In the genomic region with DNA sequence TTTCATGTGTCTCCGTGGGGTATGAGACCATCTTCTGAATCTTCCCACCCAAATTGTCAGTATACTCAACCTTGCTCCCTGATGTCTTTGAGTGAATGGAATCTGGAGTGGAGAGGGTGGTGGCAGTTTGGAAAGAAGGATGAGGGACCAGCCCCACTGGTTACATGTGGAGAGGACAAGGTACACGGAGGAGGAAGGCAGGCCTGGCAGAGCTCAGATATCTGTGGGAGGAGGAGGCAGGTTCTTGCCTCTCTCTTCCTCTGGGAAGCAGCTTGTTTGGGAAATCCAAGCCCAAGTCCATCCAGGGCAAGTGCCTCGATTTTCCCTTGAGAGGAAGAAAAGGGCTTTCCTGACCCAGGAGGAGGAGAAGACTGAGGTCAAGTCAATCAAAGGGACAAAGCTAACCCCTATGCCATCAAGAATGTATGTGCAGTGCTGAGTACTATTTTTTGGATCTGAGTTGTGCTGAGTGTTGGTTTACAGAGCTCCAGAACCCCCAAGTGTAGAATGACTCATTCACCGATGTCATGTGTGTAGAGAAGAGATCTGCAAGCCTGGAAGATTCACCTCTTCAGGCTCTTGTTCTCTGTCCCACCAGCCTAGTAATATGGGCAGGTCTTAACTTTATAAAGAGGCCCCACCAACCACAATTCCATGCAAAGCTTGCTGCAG, we compare ENCODE assay signal across 26 cellular contexts. TPM values are rescaled to one million over a fixed set of nuclear protein-coding genes. Genes with fewer than 3 reads are reported as not detected.
DNase-seq lines count a peak whose midpoint lies in the region; ATAC-seq and TF ChIP-seq lines count a peak whose summit lies in the region.
"Had no signal": no experiment of that assay in that cellular context is flagged by ENCODE, and none has a peak within 500 bp of the region (broad histone marks: within the 10 kb centered on the region; RNA-seq: fewer than 3 reads in every experiment).

No MANE protein-coding gene starts in this region.

- no peak overlapping the region for H3K27ac Mint-ChIP-seq in activated T-cell treated with anti-CD3 and anti-CD28 coated beads, Interleukin-2, amount 50 U/mL, for 72 hours
- H3K27ac Mint-ChIP-seq: activated T-helper 2 cell treated with anti-CD3 and anti-CD28 coated beads, Interferon-gamma antibody, Interleukin-2, Interleukin-4, amounts not matched to agents 10 μg/mL and 5 μg/mL and 100 μg/mL, durations not matched to agents 14 hours and 24 hours and 36 hours; CD8-positive, alpha-beta T cell; WTC11 had no signal

- no peaks in the 10 kb centered on the region for H3K9me3 Mint-ChIP-seq in activated T-cell treated with anti-CD3 and anti-CD28 coated beads, Interleukin-2, amount 50 U/mL, for 72 hours
- H3K9me3 Mint-ChIP-seq: activated T-helper 2 cell treated with anti-CD3 and anti-CD28 coated beads, Interferon-gamma antibody, Interleukin-2, Interleukin-4, amounts not matched to agents 10 μg/mL and 5 μg/mL and 100 μg/mL, durations not matched to agents 14 hours and 24 hours and 36 hours; CD8-positive, alpha-beta T cell had no signal

- TF ChIP-seq CTCF in foreskin fibroblast (IDR thresholded peaks at IDR 0.05; ENCODE audit: low read depth, low read length) = no peak

- peak; percentile 18 to 35 for ATAC-seq in activated T-cell treated with anti-CD3 and anti-CD28 coated beads, Interleukin-2, amount 50 U/mL, for 72 hours (replicated peaks in 1 of 2)
- no peak for ATAC-seq in HG03196 (IDR thresholded peaks at IDR 0.05; ENCODE audit: unreplicated experiment)
- ATAC-seq: CD8-positive, alpha-beta T cell; PC-3; WTC11 had no signal

- H3K36me3 Mint-ChIP-seq in activated T-cell treated with anti-CD3 and anti-CD28 coated beads, Interleukin-2, amount 50 U/mL, for 72 hours (ENCODE audit: insufficient read depth in 2 of 2) = peaks cover 0 to 3% of the 10 kb centered on the region in 2 donors
- H3K36me3 Mint-ChIP-seq: WTC11 had no signal

- DNase-seq in activated T-cell treated with anti-CD3 and anti-CD28 coated beads, Interleukin-2, amount 50 U/mL, for 72 hours = no peak
- no peak for DNase-seq in activated T-cell treated with anti-CD3 and anti-CD28 coated beads, Interleukin-2, amount 50 U/mL, for 48 hours
- DNase-seq in RPMI7951 (ENCODE audit: low read depth) (peak; percentile 61), foreskin fibroblast (peak; percentile 55 to 73), ureter (ENCODE audit: low spot score) (no peak), NCI-H2029 (lab: John Stamatoyannopoulos, UW) (no peak), middle frontal gyrus (ENCODE audit: extremely low spot score, low spot score) (no peak)
- DNase-seq: CD8-positive, alpha-beta T cell; erythroblast; glutamatergic neuron; GOT3; NCI-H1694; NCI-H2227 treated with DMSO at 0.1 percent for 48 hours; PC-3; SJCRH30; stimulated activated CD8-positive, alpha-beta memory T cell treated with anti-CD3 and anti-CD28 coated beads, Interleukin-4, amount 100 ng/mL, for 48 hours; T-helper 2 cell had no signal

- no peak overlapping the region for H3K4me3 Mint-ChIP-seq in activated T-cell treated with anti-CD3 and anti-CD28 coated beads, Interleukin-2, amount 50 U/mL, for 72 hours
- H3K4me3 Mint-ChIP-seq: CD8-positive, alpha-beta T cell; WTC11 had no signal

- H3K4me1 Mint-ChIP-seq in activated T-cell treated with anti-CD3 and anti-CD28 coated beads, Interleukin-2, amount 50 U/mL, for 72 hours (ENCODE audit: low read depth) = peaks cover 5% of the 10 kb centered on the region

- no peaks in the 10 kb centered on the region for H3K27me3 Mint-ChIP-seq in activated T-cell treated with anti-CD3 and anti-CD28 coated beads, Interleukin-2, amount 50 U/mL, for 72 hours (ENCODE audit: low read depth)

- no peak overlapping the region for H3K4me3 ChIP-seq in foreskin fibroblast (ENCODE audit: low read depth in 1 of 2, low read length in 2 of 2)
- H3K4me3 ChIP-seq: cardiac muscle cell, dorsolateral prefrontal cortex, SJCRH30, suprapubic skin had no signal

RNA-seq across cellular contexts. Expression of a gene that starts 19.8 kb away (rescaled TPM):
- total RNA-seq in activated T-cell treated with anti-CD3 and anti-CD28 coated beads, Interleukin-2, amount 50 U/mL, for 72 hours = 1 to 10 TPM; 1.9 to 2.5 TPM
- 45.9 and 55.0 TPM in 2 replicates for total RNA-seq in RPMI7951 (2014; rRNA removed; shearing (Covaris generic))
- total RNA-seq in ureter = 30.9 TPM

RNA-seq across cellular contexts. Expression of a gene that starts 33.1 kb away (rescaled TPM):
- total RNA-seq in activated T-cell treated with anti-CD3 and anti-CD28 coated beads, Interleukin-2, amount 50 U/mL, for 72 hours = not detected
- not detected in 2 replicates for total RNA-seq in RPMI7951 (2014; rRNA removed; shearing (Covaris generic))
- not detected for total RNA-seq in ureter
- total RNA-seq: A673; activated T-helper 2 cell treated with anti-CD3 and anti-CD28 coated beads, Interferon-gamma antibody, Interleukin-2, Interleukin-4, amounts not matched to agents 10 μg/mL and 5 μg/mL and 100 μg/mL, durations not matched to agents 14 hours and 24 hours and 36 hours; cardiac muscle cell; CD8-positive, alpha-beta T cell; HT-29; liver; PC-3; SJCRH30; suprapubic skin; WTC11 had no signal

Comparison
In these comparisons a context has a peak if more than half of its experiments do, and no peak if none do; other contexts are left out.
1. DNase-seq: peak in RPMI7951 (single experiment) and foreskin fibroblast (2 of 2); none in activated T-cell treated with anti-CD3 and anti-CD28 coated beads, Interleukin-2, amount 50 U/mL, for 72 hours (0 of 2), activated T-cell treated with anti-CD3 and anti-CD28 coated beads, Interleukin-2, amount 50 U/mL, for 48 hours (0 of 2), ureter (single experiment), NCI-H2029 (single experiment) and middle frontal gyrus (single experiment).